Comparison of ENCODE assay signal across 16 cellular contexts in the genomic region with DNA sequence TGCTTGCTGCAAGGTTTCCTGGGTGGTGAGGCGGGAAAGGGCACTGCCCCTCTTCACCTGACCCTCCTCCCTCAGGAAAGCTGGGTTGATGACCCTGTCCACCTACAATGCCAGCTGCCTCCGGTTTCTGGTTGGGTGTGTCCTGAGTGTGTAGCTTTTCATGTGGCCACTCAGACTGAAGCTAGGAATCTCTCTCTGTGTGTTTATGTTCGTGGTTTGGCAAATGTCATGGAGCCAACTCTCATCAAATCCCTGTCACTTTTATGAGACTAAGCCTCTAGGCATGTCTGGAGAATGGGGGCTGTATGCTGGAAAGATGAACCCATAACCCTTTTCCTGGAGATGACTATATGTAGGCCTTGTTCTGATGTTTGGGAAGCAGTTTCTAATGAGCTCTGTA. TPM values are rescaled to one million over a fixed set of nuclear protein-coding genes. Genes with fewer than 3 reads are reported as not detected.
DNase-seq lines count a peak whose midpoint lies in the region; ATAC-seq, FAIRE-seq and TF ChIP-seq lines count a peak whose summit lies in the region.
"Had no signal": no experiment of that assay in that cellular context is flagged by ENCODE, and none has a peak within 500 bp of the region (broad histone marks: within the 10 kb centered on the region; RNA-seq: fewer than 3 reads in every experiment).

No MANE protein-coding gene starts in this region.

- DNase-seq in Daoy (ENCODE audit: low read depth) (peak; percentile 58), IMR-90 (peak; percentile 92), bronchial epithelial cell (ENCODE audit: low read depth) (no peak), left lung (no peak), NCI-H1048 (lab: John Stamatoyannopoulos, UW) (no peak)
- DNase-seq in effector memory CD8-positive, alpha-beta T cell, result no peak
- DNase-seq: activated CD4-positive, CD25-positive, alpha-beta regulatory T cell treated with anti-CD3 and anti-CD28 coated beads, Interleukin-2, amount 50 U/mL, for 72 hours; activated naive CD4-positive, alpha-beta T cell; heart left ventricle; stomach; T-helper 2 cell; uterus had no signal

- peaks cover 0 to 7% of the 10 kb centered on the region in 2 donors for H3K4me1 Mint-ChIP-seq in effector memory CD8-positive, alpha-beta T cell (ENCODE audit: low read depth in 2 of 2)

- H3K9ac ChIP-seq in IMR-90 (ENCODE audit: low read depth, low read length), result no peak overlapping the region
- H3K9ac ChIP-seq: BLaER1 had no signal

- H2AFZ ChIP-seq in IMR-90 (replicated peaks; ENCODE audit: low read length, poor library complexity), result peak overlapping the region; percentile 28

- H4K5ac ChIP-seq in IMR-90 (ENCODE audit: low read depth, low read length), result no peak overlapping the region; the same call in 1 of the 2 replicates

- H3K27me3 Mint-ChIP-seq in effector memory CD8-positive, alpha-beta T cell, result peaks cover 0 to 7% of the 10 kb centered on the region in 2 donors

- peak overlapping the region; percentile 58; the same call in 2 of the 3 replicates for H2BK15ac ChIP-seq in IMR-90 (ENCODE audit: low read depth, low read length)

- BruUV-seq in IMR-90 (replicated peaks; lab: Mats Ljungman, UMichigan), result no TSS peak

- H3K18ac ChIP-seq in IMR-90 (ENCODE audit: low read depth, low read length), result no peak overlapping the region; the same call in 1 of the 2 replicates

- peak overlapping the region; percentile 61 for H3K4ac ChIP-seq in IMR-90 (ENCODE audit: low read depth, low read length)

- no peak overlapping the region for H3K4me3 ChIP-seq in IMR-90 (ENCODE audit: insufficient read depth, low read depth, low read length)
- H3K4me3 ChIP-seq in bronchial epithelial cell (ENCODE audit: low read depth, low read length), result no peak overlapping the region
- no peak overlapping the region for H3K4me3 ChIP-seq in left lung
- H3K4me3 ChIP-seq: BLaER1, heart left ventricle, stomach, uterus had no signal

- peak overlapping the region; percentile 77 for H2BK120ac ChIP-seq in IMR-90 (ENCODE audit: low read depth, low read length)

- peak overlapping the region; percentile 70 for H2AK9ac ChIP-seq in IMR-90 (replicated peaks; ENCODE audit: low read depth, low read length, poor library complexity)

- peak; percentile 76 for FAIRE-seq in bronchial epithelial cell (lab: Jason Lieb, UNC)

- no peaks in the 10 kb centered on the region for H3K36me3 Mint-ChIP-seq in effector memory CD8-positive, alpha-beta T cell (ENCODE audit: insufficient read depth)

- no peak overlapping the region for H3K4me2 ChIP-seq in IMR-90 (ENCODE audit: low read depth, low read length)
- H3K4me2 ChIP-seq: BLaER1 had no signal

- H3K56ac ChIP-seq in IMR-90 (ENCODE audit: extremely low read depth, insufficient read depth, low read length), result no peak overlapping the region

- H3K27ac ChIP-seq in IMR-90 (ENCODE audit: insufficient read depth, low read length), result 0 out of 2 replicates have a peak overlapping the region, but pooled peaks have one; percentile 1
- no peak overlapping the region for H3K27ac ChIP-seq in left lung
- H3K27ac ChIP-seq: BLaER1, heart left ventricle, stomach, uterus had no signal

- POLR2A ChIA-PET in IMR-90 (lab: Charles Lee; ENCODE audit: unreplicated experiment), result interaction anchor here (1.1 kb wide), 1 partner anchor 15 kb away, joined by 3 read pairs; no protein-coding TSS in a partner anchor

- in situ Hi-C loops in IMR-90 (cut with MboI; ENCODE audit: low sequenced_read_pairs), result no loop called here

- H3K79me1 ChIP-seq in IMR-90 (ENCODE audit: low read depth in 1 of 2, low read length in 2 of 2), result no peaks in the 10 kb centered on the region

- peak overlapping the region; percentile 80 for H2AK5ac ChIP-seq in IMR-90 (ENCODE audit: low read depth, low read length)

- peaks cover 28% of the 10 kb centered on the region for H3K4me1 ChIP-seq in IMR-90 (ENCODE audit: control insufficient read depth, insufficient read depth, low read length)
- no peaks in the 10 kb centered on the region for H3K4me1 ChIP-seq in left lung
- H3K4me1 ChIP-seq: BLaER1, uterus had no signal

- no peak overlapping the region for H3K27ac Mint-ChIP-seq in effector memory CD8-positive, alpha-beta T cell

- TF ChIP-seq RAD21 in IMR-90 (IDR thresholded peaks at IDR 0.05; ENCODE audit: low read length), result no peak; the same call in 1 of the 2 replicates

- ATAC-seq in IMR-90 (ENCODE audit: low read depth) (peak; percentile 75), left lung (peak; percentile 51), GM21447 (IDR thresholded peaks at IDR 0.05; ENCODE audit: unreplicated experiment) (no peak), GM19023 (IDR thresholded peaks at IDR 0.05; ENCODE audit: unreplicated experiment) (no peak)
- ATAC-seq in effector memory CD8-positive, alpha-beta T cell (replicated peaks), result no peak
- ATAC-seq: heart left ventricle had no signal

- H3K4me3 Mint-ChIP-seq in effector memory CD8-positive, alpha-beta T cell, result no peak overlapping the region

- H4K91ac ChIP-seq in IMR-90 (ENCODE audit: insufficient read depth, low read depth, low read length), result peak overlapping the region; percentile 76

- peak overlapping the region; percentile 6; the same call in 1 of the 2 replicates for H3K23ac ChIP-seq in IMR-90 (ENCODE audit: low read depth, low read length)

- H3K14ac ChIP-seq in IMR-90 (replicated peaks; ENCODE audit: low read depth, low read length), result no peak overlapping the region

- H2BK20ac ChIP-seq in IMR-90 (ENCODE audit: low read depth, low read length), result peak overlapping the region; percentile 85; the same call in 1 of the 2 replicates

- H3K9me3 Mint-ChIP-seq in effector memory CD8-positive, alpha-beta T cell, result no peaks in the 10 kb centered on the region

- no peaks in the 10 kb centered on the region for H3K9me3 ChIP-seq in IMR-90 (ENCODE audit: control insufficient read depth, insufficient read depth, low read length)
- H3K9me3 ChIP-seq in left lung, result no peaks in the 10 kb centered on the region
- H3K9me3 ChIP-seq: BLaER1, heart left ventricle, stomach, uterus had no signal

- TF ChIP-seq POLR2A in IMR-90 (IDR thresholded peaks at IDR 0.05; ENCODE audit: low read depth, low read length), result no peak

- intact Hi-C loops in IMR-90 (cut with micrococcal nuclease) (no loop called here), left lung (cut with DNase I) (no loop called here)

- no CpG with 5 or more reads among the region's 3 CpGs for WGBS in IMR-90 (ENCODE audit: extremely low coverage in 2 of 2, insufficient read length in 1 of 2), 2 experiments

- H3K36me3 ChIP-seq in IMR-90 (ENCODE audit: control insufficient read depth, insufficient read depth, low read length), result no peaks in the 10 kb centered on the region
- no peaks in the 10 kb centered on the region for H3K36me3 ChIP-seq in bronchial epithelial cell (ENCODE audit: control insufficient read depth, insufficient read depth, low read length)
- H3K36me3 ChIP-seq in left lung, result no peaks in the 10 kb centered on the region
- H3K36me3 ChIP-seq: BLaER1, heart left ventricle, stomach, uterus had no signal

- CTCF ChIA-PET in IMR-90 (lab: Yijun Ruan, JAX), result interaction anchor here (0.5 kb wide), 1 partner anchor 197 kb away, joined by 3 read pairs; no protein-coding TSS in a partner anchor

- dilution Hi-C loops in IMR-90 (cut with HindIII; ENCODE audit: low sequenced_read_pairs, unreplicated experiment), result no loop called here

- H2BK5ac ChIP-seq in IMR-90 (ENCODE audit: low read depth, low read length, poor library complexity, severe bottlenecking), result peak overlapping the region; percentile 57

- H4K20me1 ChIP-seq in IMR-90 (ENCODE audit: insufficient read depth, low read length), result no peaks in the 10 kb centered on the region; the same call in 1 of the 2 replicates
- H4K20me1 ChIP-seq: BLaER1 had no signal

- peak overlapping the region in 1 of 2 experiments; percentile 62; a peak in 1 of 4 replicates for H4K8ac ChIP-seq in IMR-90 (ENCODE audit: low read depth in 2 of 2, low read length in 2 of 2)

- H3K27me3 ChIP-seq in IMR-90 (ENCODE audit: control insufficient read depth, insufficient read depth, low read length) (no peaks in the 10 kb centered on the region), bronchial epithelial cell (ENCODE audit: control insufficient read depth, insufficient read depth, low read length) (peaks cover 4% of the 10 kb centered on the region), left lung (no peaks in the 10 kb centered on the region)
- H3K27me3 ChIP-seq: BLaER1, uterus had no signal

- TF ChIP-seq CTCF in IMR-90 (conservative IDR thresholded peaks at IDR 0.05; ENCODE audit: low read depth, low read length) (no peak), bronchial epithelial cell (IDR thresholded peaks at IDR 0.05; ENCODE audit: insufficient read depth, low read length, severe bottlenecking) (no peak), left lung (IDR thresholded peaks at IDR 0.05) (no peak)

- H3K9me1 ChIP-seq in IMR-90 (ENCODE audit: insufficient read depth, low read length), result peaks cover 16% of the 10 kb centered on the region

RNA-seq across cellular contexts. Expression of a gene that starts 17.1 kb away (rescaled TPM):
- 31.7 and 45.0 TPM in 2 replicates for total RNA-seq in Daoy (2014; rRNA removed; shearing (Covaris generic))
- total RNA-seq in IMR-90 (2012; rRNA removed) (8.3 and 14.0 TPM in 2 replicates), bronchial epithelial cell (8.2 and 11.6 TPM in 2 replicates), left lung (10 to 100 TPM; 24.9 to 28.5 TPM)
- polyA plus RNA-seq in IMR-90 (2012; rRNA removed), result 50.7 and 56.8 TPM in 2 replicates
- 15.6 and 26.1 TPM in 2 replicates for polyA plus RNA-seq in IMR-90 (2012; cell fraction: cytosol; rRNA removed)
- 214 and 556 TPM in 2 replicates for polyA plus RNA-seq in IMR-90 (2012; cell fraction: nucleus; rRNA removed; ENCODE audit: low replicate concordance)

RNA-seq across cellular contexts. Expression of a gene that starts 30.1 kb away (rescaled TPM):
- total RNA-seq in Daoy (2014; rRNA removed; shearing (Covaris generic)), result 0.23 and 0.33 TPM in 2 replicates
- total RNA-seq in IMR-90 (2012; rRNA removed), result under 0.01 TPM in 1 of 2 replicates, not detected in the other
- 0.07 and 0.36 TPM in 2 replicates for polyA plus RNA-seq in IMR-90 (2012; rRNA removed)
- 0.14 TPM in 1 of 2 replicates, not detected in the other for polyA plus RNA-seq in IMR-90 (2012; cell fraction: cytosol; rRNA removed)
- 0.59 and 1.5 TPM in 2 replicates for polyA plus RNA-seq in IMR-90 (2012; cell fraction: nucleus; rRNA removed; ENCODE audit: low replicate concordance)
- not detected in 2 replicates for total RNA-seq in bronchial epithelial cell
- under 1 TPM in 1 of 2 donors, not detected in 1; 0.73 TPM for total RNA-seq in left lung

RNA-seq across cellular contexts. Expression of a gene that starts 30.2 kb away (rescaled TPM):
- total RNA-seq in Daoy (2014; rRNA removed; shearing (Covaris generic)), result 0.36 TPM in 1 of 2 replicates, not detected in the other
- 0.18 TPM in 1 of 2 replicates, not detected in the other for total RNA-seq in IMR-90 (2012; rRNA removed)
- 0.20 and 0.29 TPM in 2 replicates for polyA plus RNA-seq in IMR-90 (2012; rRNA removed)
- polyA plus RNA-seq in IMR-90 (2012; cell fraction: cytosol; rRNA removed), result 0.04 and 0.08 TPM in 2 replicates
- polyA plus RNA-seq in IMR-90 (2012; cell fraction: nucleus; rRNA removed; ENCODE audit: low replicate concordance), result 0.46 and 2.3 TPM in 2 replicates
- total RNA-seq in bronchial epithelial cell, result not detected in 2 replicates
- 10 to 100 TPM in 1 of 2 donors, 1 to 10 TPM in 1; 3.0 to 19.5 TPM for total RNA-seq in left lung

RNA-seq across cellular contexts. Expression of a gene that starts 47.6 kb away (rescaled TPM):
- total RNA-seq in Daoy (2014; rRNA removed; shearing (Covaris generic)), result 1.7 and 1.8 TPM in 2 replicates
- total RNA-seq in IMR-90 (2012; rRNA removed) (1.8 and 2.5 TPM in 2 replicates), bronchial epithelial cell (0.26 TPM in 2 replicates), left lung (1 to 10 TPM; 3.2 to 4.0 TPM)
- 5.4 and 5.7 TPM in 2 replicates for polyA plus RNA-seq in IMR-90 (2012; rRNA removed)
- 2.5 and 4.1 TPM in 2 replicates for polyA plus RNA-seq in IMR-90 (2012; cell fraction: cytosol; rRNA removed)
- 56.1 and 64.8 TPM in 2 replicates for polyA plus RNA-seq in IMR-90 (2012; cell fraction: nucleus; rRNA removed; ENCODE audit: low replicate concordance)
- total RNA-seq: kidney epithelial cell had no signal

RNA-seq across cellular contexts. Expression of a gene that starts 49.1 kb away (rescaled TPM):
- 22.2 and 25.7 TPM in 2 replicates for total RNA-seq in Daoy (2014; rRNA removed; shearing (Covaris generic))
- total RNA-seq in IMR-90 (2012; rRNA removed) (13.1 and 13.8 TPM in 2 replicates), bronchial epithelial cell (2.0 and 2.6 TPM in 2 replicates), left lung (100 to 1,000 TPM in 1 of 2 donors, 10 to 100 TPM in 1; 68.4 to 132 TPM)
- polyA plus RNA-seq in IMR-90 (2012; rRNA removed), result 64.0 and 71.4 TPM in 2 replicates
- polyA plus RNA-seq in IMR-90 (2012; cell fraction: cytosol; rRNA removed), result 41.0 and 42.3 TPM in 2 replicates
- polyA plus RNA-seq in IMR-90 (2012; cell fraction: nucleus; rRNA removed; ENCODE audit: low replicate concordance), result 260 and 582 TPM in 2 replicates

Comparison
In these comparisons a context has a peak if more than half of its experiments do, and no peak if none do; other contexts are left out.
1. DNase-seq: peak in Daoy (single experiment) and IMR-90 (single experiment); none in bronchial epithelial cell (single experiment), left lung (0 of 2), NCI-H1048 (single experiment) and effector memory CD8-positive, alpha-beta T cell (0 of 3).
2. ATAC-seq: peak in IMR-90 (single experiment) and left lung (single experiment); none in GM21447 (single experiment), GM19023 (single experiment) and effector memory CD8-positive, alpha-beta T cell (single experiment).